Comparison of ENCODE assay signal across 8 cellular contexts in the genomic region with DNA sequence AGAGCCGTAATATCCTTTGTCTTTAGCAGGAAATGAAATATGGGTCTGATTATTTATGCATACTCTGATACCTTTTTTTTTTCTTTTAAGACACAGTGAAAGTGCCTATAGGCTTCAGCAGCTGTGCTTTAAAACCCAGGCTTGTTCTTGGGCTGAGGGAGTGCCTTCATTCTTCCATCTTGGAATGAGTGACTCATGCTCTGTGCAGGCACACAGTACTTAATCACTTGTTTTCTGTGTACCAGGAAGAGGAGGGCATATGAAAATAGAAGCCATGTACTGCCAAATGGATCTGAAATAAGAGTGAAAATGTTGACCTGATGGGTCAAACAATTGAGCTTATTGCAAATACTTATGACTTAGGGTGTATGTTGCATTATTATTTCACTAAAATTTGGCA. TPM values are rescaled to one million over a fixed set of nuclear protein-coding genes. Genes with fewer than 3 reads are reported as not detected.
DNase-seq lines count a peak whose midpoint lies in the region; ATAC-seq, FAIRE-seq and TF ChIP-seq lines count a peak whose summit lies in the region.

No MANE protein-coding gene starts in this region.

- H3K36me3 ChIP-seq in HUES48 (ENCODE audit: control insufficient read depth, insufficient read depth, low read length) = no peaks in the 10 kb centered on the region
- no peaks in the 10 kb centered on the region for H3K36me3 ChIP-seq in astrocyte (ENCODE audit: insufficient read depth, low read length)
- no peaks in the 10 kb centered on the region for H3K36me3 ChIP-seq in lung (ENCODE audit: control insufficient read depth in 2 of 2, insufficient read depth in 2 of 2, low read length in 2 of 2)

- H3K9ac ChIP-seq in HUES48 (ENCODE audit: low read depth, low read length) (no peak overlapping the region), astrocyte (ENCODE audit: low read length) (peak overlapping the region; percentile 14)

- no peak overlapping the region for H3K4me3 ChIP-seq in HUES48 (ENCODE audit: low read depth, low read length)
- H3K4me3 ChIP-seq in astrocyte (ENCODE audit: insufficient read depth, low read depth, low read length) = peak overlapping the region; percentile 24
- H3K4me3 ChIP-seq in lung = no peak overlapping the region

- 63 to 64% methylated on average over 1 of the region's 1 CpG for WGBS in lung, 2 donors

- H3K4me1 ChIP-seq in HUES48 (ENCODE audit: control insufficient read depth, insufficient read depth, low read length) (peaks cover 33% of the 10 kb centered on the region), astrocyte (ENCODE audit: insufficient read depth, low read length) (peaks cover 27% of the 10 kb centered on the region), lung (ENCODE audit: control insufficient read depth in 2 of 2, insufficient read depth in 2 of 2, low read length in 2 of 2) (peaks cover 3 to 7% of the 10 kb centered on the region in 2 donors)

- H3K4me1 Mint-ChIP-seq in astrocyte (ENCODE audit: low read depth, unreplicated experiment) (peaks cover 41% of the 10 kb centered on the region), nephron progenitor cell (peaks cover 52% of the 10 kb centered on the region)

- H3K9me3 ChIP-seq in HUES48 (ENCODE audit: control insufficient read depth, insufficient read depth, low read length) = no peaks in the 10 kb centered on the region
- H3K9me3 ChIP-seq in astrocyte (ENCODE audit: insufficient read depth, low read depth, low read length) = no peaks in the 10 kb centered on the region
- H3K9me3 ChIP-seq in lung (ENCODE audit: control insufficient read depth in 2 of 2, insufficient read depth in 1 of 2, low read length in 1 of 2) = no peaks in the 10 kb centered on the region

- H3K27ac Mint-ChIP-seq in astrocyte (ENCODE audit: unreplicated experiment) (peak overlapping the region; percentile 97), nephron progenitor cell (no peak overlapping the region)

- peak overlapping the region; percentile 64 for H3K4me3 Mint-ChIP-seq in astrocyte (ENCODE audit: unreplicated experiment)
- H3K4me3 Mint-ChIP-seq in nephron progenitor cell = no peak overlapping the region

- no peaks in the 10 kb centered on the region for H3K27me3 ChIP-seq in HUES48 (ENCODE audit: control insufficient read depth, insufficient read depth, low read length)
- H3K27me3 ChIP-seq in astrocyte (ENCODE audit: insufficient read depth, low read length) = no peaks in the 10 kb centered on the region
- no peaks in the 10 kb centered on the region for H3K27me3 ChIP-seq in lung (ENCODE audit: control insufficient read depth, insufficient read depth)

- no peak overlapping the region for H2AFZ ChIP-seq in astrocyte (ENCODE audit: low read depth, low read length)

- peak overlapping the region; percentile 74 for H3K4me2 ChIP-seq in astrocyte (ENCODE audit: low read length)

- H3K27ac ChIP-seq in HUES48 (ENCODE audit: low read depth, low read length) = peak overlapping the region; percentile 61
- peak overlapping the region; percentile 52 for H3K27ac ChIP-seq in astrocyte (ENCODE audit: low read depth, low read length)
- peak overlapping the region in 1 of 2 donors; percentile 43 for H3K27ac ChIP-seq in lung (ENCODE audit: low read depth in 1 of 2, low read length in 1 of 2)

- TF ChIP-seq CTCF in AG09319 (IDR thresholded peaks at IDR 0.05; ENCODE audit: low read depth, low read length) (no peak), astrocyte (IDR thresholded peaks at IDR 0.05; ENCODE audit: insufficient read depth, low read depth, low read length) (no peak), lung (IDR thresholded peaks at IDR 0.05; ENCODE audit: control extremely low read depth, extremely low read depth) (no peak), nephron progenitor cell (IDR thresholded peaks at IDR 0.05) (no peak)

- H3K9me3 Mint-ChIP-seq in astrocyte (ENCODE audit: unreplicated experiment) (no peaks in the 10 kb centered on the region), nephron progenitor cell (no peaks in the 10 kb centered on the region)

- H3K79me2 ChIP-seq in astrocyte (ENCODE audit: insufficient read depth, low read length) = peaks cover 61% of the 10 kb centered on the region

- ATAC-seq in lung (ENCODE audit: insufficient read depth, low FRiP score) (peak; percentile 86), HG02678 (IDR thresholded peaks at IDR 0.05; ENCODE audit: unreplicated experiment) (no peak)

- FAIRE-seq in astrocyte (lab: Jason Lieb, UNC) = peak; percentile 93

- H3K36me3 Mint-ChIP-seq in astrocyte (ENCODE audit: low read depth, unreplicated experiment) (no peaks in the 10 kb centered on the region), nephron progenitor cell (ENCODE audit: low read depth) (no peaks in the 10 kb centered on the region)

- peak; percentile 23 for DNase-seq in AG09319 (ENCODE audit: extremely low read depth, low read depth)
- peak; percentile 87 for DNase-seq in astrocyte (ENCODE audit: low read depth)
- no peak for DNase-seq in lung (ENCODE audit: low spot score)
- no peak for DNase-seq in nephron progenitor cell
- no peak for DNase-seq in UCSD-AML1 (lab: John Stamatoyannopoulos, UW; ENCODE audit: unreplicated experiment)
- no peak for DNase-seq in NCI-H1092 treated with DMSO at 0.1 percent for 48 hours (lab: John Stamatoyannopoulos, UW)

- H3K27me3 Mint-ChIP-seq in astrocyte (ENCODE audit: low read depth, unreplicated experiment) = no peaks in the 10 kb centered on the region
- peaks cover 3% of the 10 kb centered on the region for H3K27me3 Mint-ChIP-seq in nephron progenitor cell (ENCODE audit: low read depth, poor library complexity)

- H4K20me1 ChIP-seq in astrocyte (ENCODE audit: insufficient read depth, low read length) = no peaks in the 10 kb centered on the region

RNA-seq across cellular contexts. Expression of a gene that starts 12.0 kb away (rescaled TPM):
- total RNA-seq in astrocyte = 101 and 102 TPM in 2 replicates
- total RNA-seq in lung = 10 to 100 TPM; 14.3 to 22.9 TPM
- polyA plus RNA-seq in lung = 1 to 10 TPM; 5.6 to 5.9 TPM

Comparison
In these comparisons a context has a peak if more than half of its experiments do, and no peak if none do; other contexts are left out.
1. DNase-seq: peak in AG09319 (single experiment) and astrocyte (single experiment); none in lung (single experiment), nephron progenitor cell (single experiment), UCSD-AML1 (single experiment) and NCI-H1092 treated with DMSO at 0.1 percent for 48 hours (single experiment).